Comparison of ENCODE assay signal across 8 cellular contexts in the genomic region with DNA sequence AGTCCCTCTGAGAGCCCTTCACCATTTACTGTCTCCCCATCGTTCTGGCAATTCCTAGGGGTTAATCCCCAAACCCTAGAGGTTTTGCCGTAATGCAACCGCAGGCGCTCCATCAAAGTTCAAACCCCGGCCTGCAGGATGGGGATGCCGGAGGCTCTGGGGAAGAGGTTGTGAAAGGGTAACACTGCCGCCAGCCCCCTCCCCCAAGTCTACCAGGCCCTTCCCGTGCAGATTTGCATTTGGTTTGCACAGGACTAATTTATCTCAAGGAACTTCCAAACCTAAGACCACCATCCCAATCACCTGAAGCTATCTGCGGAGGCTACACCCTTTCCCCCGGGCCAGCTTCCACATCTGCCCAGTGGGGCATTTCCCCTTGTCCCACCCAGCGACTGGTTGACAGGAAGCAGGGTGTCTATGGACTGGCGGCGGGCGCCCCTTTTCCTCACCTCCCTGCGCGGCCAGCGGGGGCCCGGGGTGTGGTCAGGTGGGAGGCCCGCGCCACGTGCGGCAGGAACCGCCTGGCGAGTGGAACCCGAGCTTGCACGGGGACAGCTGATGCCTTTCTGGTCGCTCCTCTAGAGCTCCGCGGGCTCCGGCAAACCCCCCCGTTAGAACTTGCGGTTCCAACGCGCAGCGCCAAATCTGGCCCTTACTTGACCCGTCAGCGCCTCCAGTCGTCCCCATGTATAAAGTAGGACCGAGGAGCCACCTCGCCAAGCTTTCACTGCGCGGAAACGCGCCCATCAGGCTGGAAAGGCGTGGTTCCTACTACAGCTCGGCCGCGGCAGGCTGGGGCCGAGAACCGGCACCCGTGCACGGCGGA. TPM values are rescaled to one million over a fixed set of nuclear protein-coding genes. Genes with fewer than 3 reads are reported as not detected.
A peak's percentile ranks its signal among the peaks of the same experiment; 100 is the strongest.
DNase-seq lines count a peak whose midpoint lies in the region; ATAC-seq, FAIRE-seq and TF ChIP-seq lines count a peak whose summit lies in the region.

No MANE protein-coding gene starts in this region.

- H3K27ac ChIP-seq in esophagus muscularis mucosa (replicated peaks in 1 of 4): no peak overlapping the region

- H3K4me3 ChIP-seq in esophagus muscularis mucosa: peak overlapping the region; percentile 5 to 42 (median 18)

- H3K27me3 ChIP-seq in esophagus muscularis mucosa: peaks cover 0 to 29% (median 0%) of the 10 kb centered on the region in 4 donors

- no peak for TF ChIP-seq EP300 in esophagus muscularis mucosa (IDR thresholded peaks at IDR 0.05)

- no peak for FAIRE-seq in frontal cortex (lab: Jason Lieb, UNC)

- H3K4me1 ChIP-seq in esophagus muscularis mucosa: peaks cover 13 to 28% (median 19%) of the 10 kb centered on the region in 4 donors

- WGBS in esophagus muscularis mucosa: 28% methylated on average over 20 of the region's 53 CpGs

- ATAC-seq in GM21786 (IDR thresholded peaks at IDR 0.05; ENCODE audit: unreplicated experiment): no peak
- no peak for ATAC-seq in GM21367 (IDR thresholded peaks at IDR 0.05; ENCODE audit: unreplicated experiment)

- DNase-seq in EL (peak; percentile 37), NCI-H748 treated with DMSO at 0.1 percent for 48 hours (lab: John Stamatoyannopoulos, UW) (peak; percentile 28), esophagus muscularis mucosa (ENCODE audit: extremely low spot score) (no peak), posterior vena cava (ENCODE audit: low spot score) (peak; percentile 87), frontal cortex (ENCODE audit: low spot score in 2 of 2) (no peak)
- DNase-seq in stimulated activated CD4-positive, alpha-beta T cell treated with anti-CD3 and anti-CD28 coated beads, Interleukin-2, amount 100 ng/mL, for 48 hours: no peak

- no peaks in the 10 kb centered on the region for H3K9me3 ChIP-seq in esophagus muscularis mucosa

- peaks cover 3 to 36% (median 32%) of the 10 kb centered on the region in 4 donors for H3K36me3 ChIP-seq in esophagus muscularis mucosa

- TF ChIP-seq CTCF in esophagus muscularis mucosa (IDR thresholded peaks at IDR 0.05): no peak

- intact Hi-C loops in esophagus muscularis mucosa (cut with DNase I): no loop called here
- intact Hi-C loops in posterior vena cava (cut with DNase I): no loop called here

- no peak for TF ChIP-seq POLR2A in esophagus muscularis mucosa (IDR thresholded peaks at IDR 0.05; ENCODE audit: low read depth)

RNA-seq across cellular contexts. Expression of gene SLC4A11, which starts 9.4 kb away (rescaled TPM):
- total RNA-seq in esophagus muscularis mucosa (under 1 TPM in 2 of 4 donors, not detected in 2; 0.11 to 0.32 TPM), posterior vena cava (1 to 10 TPM in 1 of 2 donors, under 1 TPM in 1; 0.38 to 1.1 TPM), frontal cortex (under 0.01 TPM)

RNA-seq across cellular contexts. Expression of gene ITPA, which starts 39.1 kb away (rescaled TPM):
- 10 to 100 TPM; 18.7 to 30.0 (median 27.8) TPM for total RNA-seq in esophagus muscularis mucosa
- 10 to 100 TPM; 31.1 to 33.7 TPM for total RNA-seq in posterior vena cava
- 47.3 TPM for total RNA-seq in frontal cortex

RNA-seq across cellular contexts. Expression of gene DDRGK1, which starts 43.9 kb away (rescaled TPM):
- total RNA-seq in esophagus muscularis mucosa (10 to 100 TPM; 64.4 to 86.0 (median 69.7) TPM), posterior vena cava (10 to 100 TPM; 38.3 to 38.6 TPM), frontal cortex (20.8 TPM)

Comparison
In these comparisons a context has a peak if more than half of its experiments do, and no peak if none do; other contexts are left out.
1. DNase-seq: peak in EL (single experiment), NCI-H748 treated with DMSO at 0.1 percent for 48 hours (single experiment) and posterior vena cava (single experiment); none in esophagus muscularis mucosa (single experiment), frontal cortex (0 of 2) and stimulated activated CD4-positive, alpha-beta T cell treated with anti-CD3 and anti-CD28 coated beads, Interleukin-2, amount 100 ng/mL, for 48 hours (0 of 2).